8 cellular contexts compared by ENCODE assay signal in the genomic region with DNA sequence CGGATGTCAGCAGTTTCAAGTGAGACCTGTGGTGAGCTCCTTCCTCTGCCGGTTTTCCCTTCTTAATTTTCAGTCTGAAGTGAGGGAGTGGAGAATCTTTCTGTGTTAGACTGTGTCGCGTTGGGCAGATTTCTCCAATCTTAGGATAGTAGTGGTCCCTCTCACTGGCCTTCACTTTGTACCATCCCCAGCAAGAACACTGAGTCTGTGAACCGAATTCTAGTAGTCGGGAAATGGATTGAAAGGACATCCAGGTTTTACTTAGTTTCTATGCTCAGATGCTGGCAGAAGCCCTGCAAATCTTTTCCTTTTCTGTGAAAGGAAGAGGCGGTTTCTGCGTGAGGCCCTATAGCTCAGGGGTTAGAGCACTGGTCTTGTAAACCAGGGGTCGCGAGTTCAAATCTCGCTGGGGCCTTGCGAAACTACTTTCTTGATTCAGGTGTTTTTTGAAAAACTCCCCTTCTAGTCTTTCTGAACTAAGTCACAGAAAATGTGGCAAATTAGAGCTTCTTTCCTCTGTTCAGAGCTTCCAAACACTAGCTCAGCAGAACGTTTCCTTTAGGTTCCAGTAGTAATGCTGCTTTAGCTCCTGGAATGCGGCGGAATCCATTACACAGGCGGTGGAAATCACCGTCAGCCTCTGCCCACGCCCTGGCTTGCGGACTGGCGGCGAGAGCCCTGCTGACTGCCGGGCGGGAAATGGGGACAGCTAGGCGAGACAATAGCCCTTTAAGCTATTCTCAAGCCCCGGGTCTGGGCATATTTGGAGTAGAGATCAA. TPM values are rescaled to one million over a fixed set of nuclear protein-coding genes. Genes with fewer than 3 reads are reported as not detected.
DNase-seq lines count a peak whose midpoint lies in the region; ATAC-seq, FAIRE-seq and TF ChIP-seq lines count a peak whose summit lies in the region.

No MANE protein-coding gene starts in this region.

- peak overlapping the region; percentile 89 for H3K9ac ChIP-seq in endodermal cell (ENCODE audit: extremely low read depth, low read length, poor library complexity, severe bottlenecking)
- peak overlapping the region; percentile 91 for H3K9ac ChIP-seq in mesendoderm (ENCODE audit: low read length)

- H3K4me3 Mint-ChIP-seq in endodermal cell = no peak overlapping the region

- H3K9me3 ChIP-seq in endodermal cell (ENCODE audit: control insufficient read depth, low read length) = no peaks in the 10 kb centered on the region

- H3K4ac ChIP-seq in mesendoderm (ENCODE audit: low read depth, low read length) = peak overlapping the region; percentile 78

- no peaks in the 10 kb centered on the region for H3K27me3 ChIP-seq in endodermal cell (ENCODE audit: control insufficient read depth, insufficient read depth, low read length, poor library complexity, severe bottlenecking)
- H3K27me3 ChIP-seq in mesendoderm (ENCODE audit: insufficient read depth, low read length, poor library complexity) = no peaks in the 10 kb centered on the region

- DNase-seq in GM12891 (ENCODE audit: insufficient read length, low spot score) = no peak
- peak; percentile 42 for DNase-seq in NK-92 (lab: John Stamatoyannopoulos, UW; ENCODE audit: unreplicated experiment)
- DNase-seq in activated CD8-positive, alpha-beta memory T cell treated with anti-CD3 and anti-CD28 coated beads for 24 hours = peak; percentile 98
- peak; percentile 97 for DNase-seq in endodermal cell
- DNase-seq in mesendoderm = peak; percentile 95
- DNase-seq in stimulated activated CD8-positive, alpha-beta memory T cell treated with anti-CD3 and anti-CD28 coated beads, Interleukin-12 subunit alpha, Interleukin-12 subunit beta, amount 100 ng/mL, for 24 hours (ENCODE audit: extremely low read depth) = peak; percentile 62

- FAIRE-seq in GM12891 (lab: Jason Lieb, UNC) = peak; percentile 66

- 0% methylated on average over 11 to 25 of the region's 25 CpGs for WGBS in endodermal cell (ENCODE audit: insufficient coverage in 1 of 2, insufficient read length in 1 of 2), 2 experiments
- WGBS in mesendoderm (ENCODE audit: extremely low coverage, insufficient coverage, low lambda C conversion rate) = no CpG with 5 or more reads among the region's 25 CpGs

- H3K4me1 Mint-ChIP-seq in endodermal cell = peaks cover 10% of the 10 kb centered on the region

- H4K5ac ChIP-seq in mesendoderm (ENCODE audit: low read length) = no peak overlapping the region

- H2BK5ac ChIP-seq in mesendoderm (ENCODE audit: low read length) = no peak overlapping the region

- no peaks in the 10 kb centered on the region for H3K79me2 ChIP-seq in mesendoderm (ENCODE audit: control insufficient read depth, insufficient read depth, low read length)

- H3K4me3 ChIP-seq in endodermal cell (ENCODE audit: low read length) (peak overlapping the region; percentile 98), mesendoderm (ENCODE audit: low read length) (peak overlapping the region; percentile 68)

- peak overlapping the region; percentile 96 for H3K27ac Mint-ChIP-seq in endodermal cell

- no peak overlapping the region for H2AK5ac ChIP-seq in mesendoderm (ENCODE audit: low read length)

- H3K23ac ChIP-seq in mesendoderm (ENCODE audit: low read length) = no peak overlapping the region

- peaks cover 4% of the 10 kb centered on the region for H3K4me1 ChIP-seq in endodermal cell (ENCODE audit: control insufficient read depth, insufficient read depth, low read length)
- peaks cover 4% of the 10 kb centered on the region for H3K4me1 ChIP-seq in mesendoderm (ENCODE audit: control insufficient read depth, low read depth, low read length)

- no peaks in the 10 kb centered on the region for H3K79me1 ChIP-seq in mesendoderm (ENCODE audit: low read length)

- TF ChIP-seq CTCF in endodermal cell (conservative IDR thresholded peaks at IDR 0.05) = no peak

- peaks cover 2% of the 10 kb centered on the region for H3K27me3 Mint-ChIP-seq in endodermal cell (ENCODE audit: insufficient read depth)

- H3K18ac ChIP-seq in mesendoderm (ENCODE audit: low read length) = peak overlapping the region; percentile 85

- peak; percentile 24 for ATAC-seq in HG03103 (IDR thresholded peaks at IDR 0.05; ENCODE audit: low read depth, unreplicated experiment)
- ATAC-seq in HG03045 (IDR thresholded peaks at IDR 0.05; ENCODE audit: unreplicated experiment) = no peak

- H3K36me3 ChIP-seq in endodermal cell (ENCODE audit: control insufficient read depth, insufficient read depth, low read length) (no peaks in the 10 kb centered on the region), mesendoderm (ENCODE audit: control insufficient read depth, insufficient read depth, low read length) (no peaks in the 10 kb centered on the region)

- no peak for TF ChIP-seq POLR2A in GM12891 (IDR thresholded peaks at IDR 0.05; ENCODE audit: low read depth, low read length)

- H3K27ac ChIP-seq in endodermal cell (ENCODE audit: low read depth, low read length) (peak overlapping the region; percentile 86), mesendoderm (ENCODE audit: low read depth, low read length) (peak overlapping the region; percentile 76)

- H2BK15ac ChIP-seq in mesendoderm (replicated peaks; ENCODE audit: low read depth) = no peak overlapping the region

- H3K9me3 Mint-ChIP-seq in endodermal cell = no peaks in the 10 kb centered on the region

- H4K8ac ChIP-seq in mesendoderm (ENCODE audit: low read depth, low read length) = no peak overlapping the region

- no peak overlapping the region for H2BK120ac ChIP-seq in mesendoderm (ENCODE audit: low read depth, low read length)

- H3K56ac ChIP-seq in mesendoderm (ENCODE audit: low read length) = peak overlapping the region; percentile 96

- no peaks in the 10 kb centered on the region for H3K36me3 Mint-ChIP-seq in endodermal cell (ENCODE audit: low read depth)

- peak overlapping the region; percentile 84 for H3K4me2 ChIP-seq in mesendoderm (ENCODE audit: low read length)

TF ChIP-seq in GM12891, 5 proteins besides CTCF, POLR2A, EP300 and RAD21:
- TF ChIP-seq POLR2AphosphoS5 (IDR thresholded peaks at IDR 0.05; ENCODE audit: low read depth, low read length) (no peak), POU2F2 (IDR thresholded peaks at IDR 0.05; ENCODE audit: low read depth, low read length) (no peak), PAX5 (IDR thresholded peaks at IDR 0.05; ENCODE audit: insufficient read depth, low read length, severe bottlenecking) (no peak), SPI1 (IDR thresholded peaks at IDR 0.05; ENCODE audit: low read depth, low read length) (peak; percentile 79; the same call in 1 of the 2 replicates), TAF1 (IDR thresholded peaks at IDR 0.05; ENCODE audit: low read depth, low read length) (no peak)

RNA-seq across cellular contexts. Expression of gene RNASE4, which starts 2.8 kb away (rescaled TPM):
- 0.47 TPM for polyA plus RNA-seq in GM12891 (2012; ENCODE audit: low read depth, missing spikeins)
- total RNA-seq in endodermal cell = 1 to 10 TPM in 1 of 2 donors, under 1 TPM in 1; 0.73 to 1.6 TPM
- polyA plus RNA-seq in endodermal cell (2013, experiment 1 of 2) = 2.6 TPM
- 4.6 TPM for polyA plus RNA-seq in endodermal cell (2013, experiment 2 of 2)
- 1.5 TPM for polyA plus RNA-seq in mesendoderm (2013, experiment 1 of 2)
- polyA plus RNA-seq in mesendoderm (2013, experiment 2 of 2) = 1.1 TPM

RNA-seq across cellular contexts. Expression of gene ANG, which starts 7.0 kb away (rescaled TPM):
- polyA plus RNA-seq in GM12891 (2012; ENCODE audit: low read depth, missing spikeins) = 1.0 TPM
- total RNA-seq in endodermal cell = 1 to 10 TPM; 2.6 to 3.4 TPM
- polyA plus RNA-seq in endodermal cell (2013, experiment 1 of 2) = 6.4 TPM
- polyA plus RNA-seq in endodermal cell (2013, experiment 2 of 2) = 4.8 TPM
- polyA plus RNA-seq in mesendoderm (2013, experiment 1 of 2) = 3.2 TPM
- 3.0 TPM for polyA plus RNA-seq in mesendoderm (2013, experiment 2 of 2)

RNA-seq across cellular contexts. Expression of gene OR6S1, which starts 40.0 kb away (rescaled TPM):
- polyA plus RNA-seq in GM12891 (2012; ENCODE audit: low read depth, missing spikeins) = not detected
- total RNA-seq in endodermal cell = not detected
- polyA plus RNA-seq in endodermal cell (2013, experiment 1 of 2) = not detected
- not detected for polyA plus RNA-seq in endodermal cell (2013, experiment 2 of 2)
- polyA plus RNA-seq in mesendoderm (2013, experiment 1 of 2) = not detected
- polyA plus RNA-seq in mesendoderm (2013, experiment 2 of 2) = not detected
